Comparison of ENCODE assay signal across 18 cellular contexts in genomic region chr11:78832226-78832947, GRCh38.
A peak's percentile ranks its signal among the peaks of the same experiment; 100 is the strongest.
DNase-seq lines count a peak whose midpoint lies in the region; ATAC-seq, FAIRE-seq and TF ChIP-seq lines count a peak whose summit lies in the region.
"Had no signal": no experiment of that assay in that cellular context is flagged by ENCODE, and none has a peak within 500 bp of the region (broad histone marks: within the 10 kb centered on the region; RNA-seq: fewer than 3 reads in every experiment).

No MANE protein-coding gene starts in this region.

- TF ChIP-seq CTCF in BE2C (IDR thresholded peaks at IDR 0.05; ENCODE audit: low read depth, low read length) (peak; percentile 48), MM.1S (IDR thresholded peaks at IDR 0.05; ENCODE audit: low read length) (peak; percentile 17), K562 (IDR thresholded peaks at IDR 0.05 in 2 of 3, conservative IDR thresholded peaks at IDR 0.05 in 1 of 3; ENCODE audit: insufficient read depth in 2 of 3, low read depth in 1 of 3, low read length in 3 of 3) (peak in 2 of 3 experiments; percentile 24 to 33; a peak in 3 of 6 replicates), HepG2 (CRISPR knock-in tag; IDR thresholded peaks at IDR 0.05) (peak; percentile 21; the same call in 1 of the 2 replicates), coronary artery (IDR thresholded peaks at IDR 0.05) (no peak)

- no peak for DNase-seq in BE2C
- no peak for DNase-seq in MM.1S
- DNase-seq in K562 (ENCODE audit: extremely low read depth in 1 of 4, low spot score in 3 of 4) = peak in 1 of 4 experiments; percentile 6
- DNase-seq in HepG2 (ENCODE audit: low spot score) = no peak
- DNase-seq in coronary artery (ENCODE audit: low spot score) = no peak
- DNase-seq in central memory CD4-positive, alpha-beta T cell = no peak
- DNase-seq: activated CD4-positive, alpha-beta T cell treated with anti-CD3 and anti-CD28 coated beads for 4 hours; activated CD8-positive, alpha-beta memory T cell treated with anti-CD3 and anti-CD28 coated beads, Interleukin-2, amount 50 U/mL, for 4 hours; activated effector memory CD4-positive, alpha-beta T cell treated with anti-CD3 and anti-CD28 coated beads, Interleukin-2, amount 50 U/mL, for 16 hours; amygdala; Kasumi-1; naive thymus-derived CD8-positive, alpha-beta T cell; NCI-H1694; NCI-H446 treated with DMSO at 0.1 percent for 48 hours had no signal

- peaks cover 8% of the 10 kb centered on the region for H3K4me1 ChIP-seq in BE2C
- no peaks in the 10 kb centered on the region for H3K4me1 ChIP-seq in MM.1S (ENCODE audit: low read length)
- no peaks in the 10 kb centered on the region for H3K4me1 ChIP-seq in K562 (replicated peaks in 1 of 2; ENCODE audit: control insufficient read depth in 2 of 2, insufficient read depth in 2 of 2, low read length in 2 of 2)
- H3K4me1 ChIP-seq in HepG2 (ENCODE audit: insufficient read depth, low read length) = no peaks in the 10 kb centered on the region

- no peaks in the 10 kb centered on the region for H3K79me2 ChIP-seq in MM.1S (ENCODE audit: low read length)
- no peaks in the 10 kb centered on the region for H3K79me2 ChIP-seq in K562 (ENCODE audit: control insufficient read depth, insufficient read depth, low read length)
- H3K79me2 ChIP-seq in HepG2 (ENCODE audit: insufficient read depth, low read length) = no peaks in the 10 kb centered on the region

- H3K36me3 ChIP-seq in BE2C = peaks cover 9% of the 10 kb centered on the region
- no peaks in the 10 kb centered on the region for H3K36me3 ChIP-seq in MM.1S (replicated peaks; ENCODE audit: insufficient read depth, low read length)
- H3K36me3 ChIP-seq in K562 (ENCODE audit: control insufficient read depth, insufficient read depth, low read length) = no peaks in the 10 kb centered on the region
- no peaks in the 10 kb centered on the region for H3K36me3 ChIP-seq in HepG2 (replicated peaks in 1 of 2; ENCODE audit: control insufficient read depth in 1 of 2, insufficient read depth in 2 of 2, low read length in 2 of 2)
- H3K36me3 ChIP-seq: thoracic aorta had no signal

- H3K4me3 ChIP-seq in BE2C (ENCODE audit: low read depth, low read length) = no peak overlapping the region
- H3K4me3 ChIP-seq in MM.1S (ENCODE audit: low read length) = no peak overlapping the region
- no peak overlapping the region for H3K4me3 ChIP-seq in K562
- no peak overlapping the region for H3K4me3 ChIP-seq in HepG2 (replicated peaks in 1 of 3; ENCODE audit: insufficient read depth in 1 of 3, low read depth in 2 of 3, low read length in 3 of 3)
- H3K4me3 ChIP-seq in coronary artery = no peak overlapping the region
- H3K4me3 ChIP-seq: SK-N-MC, skin epidermis, thoracic aorta had no signal

- H3K9me3 ChIP-seq in BE2C (no peaks in the 10 kb centered on the region), MM.1S (replicated peaks; ENCODE audit: insufficient read depth, low read length) (no peaks in the 10 kb centered on the region), K562 (replicated peaks; ENCODE audit: control insufficient read depth, insufficient read depth, low read depth, low read length) (no peaks in the 10 kb centered on the region), HepG2 (ENCODE audit: low read length) (no peaks in the 10 kb centered on the region)
- H3K9me3 ChIP-seq: thoracic aorta had no signal

- H3K27ac ChIP-seq in MM.1S (ENCODE audit: low read length) (no peak overlapping the region), K562 (ENCODE audit: extremely low read depth, low read depth, low read length) (no peak overlapping the region), HepG2 (ENCODE audit: extremely low read length, insufficient read depth, low read length) (no peak overlapping the region), coronary artery (no peak overlapping the region)
- H3K27ac ChIP-seq: SK-N-MC, skin epidermis, thoracic aorta had no signal

- POLR2A ChIA-PET in K562 (lab: Yijun Ruan, JAX) = no interaction called here
- POLR2A ChIA-PET in HepG2 (lab: Yijun Ruan, JAX) = no interaction called here

- H3K9me2 ChIP-seq in MM.1S (replicated peaks; ENCODE audit: insufficient read depth, low read length) = no peaks in the 10 kb centered on the region

- H3K9ac ChIP-seq in MM.1S (ENCODE audit: low read length) (no peak overlapping the region), K562 (ENCODE audit: insufficient read depth in 1 of 2, low read depth in 2 of 2, low read length in 2 of 2) (no peak overlapping the region), HepG2 (ENCODE audit: insufficient read depth, low read depth, low read length) (no peak overlapping the region)

- H3K4me2 ChIP-seq in MM.1S (ENCODE audit: low read depth, low read length) (no peak overlapping the region), K562 (ENCODE audit: insufficient read depth, low read length) (no peak overlapping the region), HepG2 (ENCODE audit: low read depth, low read length) (no peak overlapping the region)

- no peak for FAIRE-seq in K562 (lab: Jason Lieb, UNC)
- no peak for FAIRE-seq in HepG2 (lab: Jason Lieb, UNC)

- intact Hi-C loops in K562 (cut with micrococcal nuclease) (loop anchor here (5.0 kb wide), 1 partner anchor 245 kb away; no protein-coding TSS in a partner anchor), HepG2 (cut with micrococcal nuclease; ENCODE audit: unreplicated experiment) (no loop called here)

- peak; percentile 35 to 37; a peak in 2 of 4 replicates for TF ChIP-seq RAD21 in K562 (CRISPR knock-in tag; conservative IDR thresholded peaks at IDR 0.05 in 1 of 2, IDR thresholded peaks at IDR 0.05 in 1 of 2)
- TF ChIP-seq RAD21 in HepG2 (CRISPR knock-in tag; IDR thresholded peaks at IDR 0.05) = no peak

- 0% methylated on average over 7 of the region's 7 CpGs for WGBS in K562 (ENCODE audit: insufficient coverage, low coverage, missing lambda C conversion rate)
- 11% methylated on average over 7 of the region's 7 CpGs for WGBS in HepG2 (ENCODE audit: low lambda C conversion rate)

- BruUV-seq in K562 (replicated peaks; lab: Mats Ljungman, UMichigan) (no TSS peak), HepG2 (replicated peaks; lab: Mats Ljungman, UMichigan) (no TSS peak)

- no peak overlapping the region for H2AFZ ChIP-seq in MM.1S (ENCODE audit: low read length)
- no peak overlapping the region for H2AFZ ChIP-seq in K562 (ENCODE audit: low read depth, low read length)
- H2AFZ ChIP-seq in HepG2 (ENCODE audit: low read length) = no peak overlapping the region

- no peak for ATAC-seq in K562
- ATAC-seq in HepG2 = 0 out of 3 replicates have a peak, but pooled peaks have one; percentile 36
- ATAC-seq in GM19397 (IDR thresholded peaks at IDR 0.05; ENCODE audit: unreplicated experiment) = no peak
- ATAC-seq: naive thymus-derived CD8-positive, alpha-beta T cell had no signal

- TF ChIP-seq EP300 in K562 (IDR thresholded peaks at IDR 0.05; ENCODE audit: low read length) = no peak
- no peak for TF ChIP-seq EP300 in HepG2 (IDR thresholded peaks at IDR 0.05; ENCODE audit: low read depth in 2 of 2, low read length in 2 of 2)
- TF ChIP-seq EP300 in HepG2 (CRISPR knock-in tag; IDR thresholded peaks at IDR 0.05; ENCODE audit: borderline replicate concordance) = no peak

- CTCF ChIA-PET in K562 (lab: Yijun Ruan, JAX; ENCODE audit: low intra/inter-chr PET ratio) = no interaction called here
- CTCF ChIA-PET in HepG2 (lab: Yijun Ruan, JAX; ENCODE audit: low intra/inter-chr PET ratio, low total read pairs) = no interaction called here

- no peaks in the 10 kb centered on the region for H3K9me1 ChIP-seq in K562 (ENCODE audit: control insufficient read depth, insufficient read depth, low read length)

- no peaks in the 10 kb centered on the region for H3K27me3 ChIP-seq in BE2C
- no peaks in the 10 kb centered on the region for H3K27me3 ChIP-seq in MM.1S (replicated peaks; ENCODE audit: insufficient read depth, low read length)
- peaks cover 0 to 7% of the 10 kb centered on the region in 2 experiments; a peak in 2 of 5 replicates for H3K27me3 ChIP-seq in K562 (ENCODE audit: control insufficient read depth in 2 of 2, insufficient read depth in 2 of 2, low read length in 2 of 2)
- H3K27me3 ChIP-seq in HepG2 (ENCODE audit: control insufficient read depth in 1 of 2, insufficient read depth in 2 of 2, low read length in 2 of 2) = no peaks in the 10 kb centered on the region; a peak in 1 of 5 replicates

- TF ChIP-seq POLR2A in K562 (conservative IDR thresholded peaks at IDR 0.05) (no peak), HepG2 (IDR thresholded peaks at IDR 0.05; ENCODE audit: insufficient read depth in 1 of 2, low read depth in 2 of 2, low read length in 2 of 2) (no peak)

- in situ Hi-C loops in K562 (cut with MboI) = no loop called here
- in situ Hi-C loops in HepG2 (cut with HindIII; ENCODE audit: extremely low pct_ligation_motif_present, low pct_unique_long_range_greater_than_20kb) = no loop called here

- H4K20me1 ChIP-seq in MM.1S (ENCODE audit: insufficient read depth, low read length) = no peaks in the 10 kb centered on the region
- no peaks in the 10 kb centered on the region for H4K20me1 ChIP-seq in K562 (replicated peaks; ENCODE audit: control insufficient read depth, insufficient read depth, low read length)
- no peaks in the 10 kb centered on the region for H4K20me1 ChIP-seq in HepG2 (ENCODE audit: insufficient read depth, low read length)

- H3F3A ChIP-seq in MM.1S (ENCODE audit: insufficient read depth, low read length) = no peaks in the 10 kb centered on the region

TF ChIP-seq in K562, 482 proteins besides CTCF, POLR2A, EP300 and RAD21 (continues in another document):
- no peak for TF ChIP-seq POLR2AphosphoS2 (IDR thresholded peaks at IDR 0.05; ENCODE audit: low read length)
- TF ChIP-seq NFXL1 (CRISPR knock-in tag; IDR thresholded peaks at IDR 0.05) = no peak

TF ChIP-seq in HepG2, 621 proteins besides CTCF, POLR2A, EP300 and RAD21:
- TF ChIP-seq STAG1 (CRISPR knock-in tag; IDR thresholded peaks at IDR 0.05) = peak; percentile 44
- TF ChIP-seq, protein P1, sequence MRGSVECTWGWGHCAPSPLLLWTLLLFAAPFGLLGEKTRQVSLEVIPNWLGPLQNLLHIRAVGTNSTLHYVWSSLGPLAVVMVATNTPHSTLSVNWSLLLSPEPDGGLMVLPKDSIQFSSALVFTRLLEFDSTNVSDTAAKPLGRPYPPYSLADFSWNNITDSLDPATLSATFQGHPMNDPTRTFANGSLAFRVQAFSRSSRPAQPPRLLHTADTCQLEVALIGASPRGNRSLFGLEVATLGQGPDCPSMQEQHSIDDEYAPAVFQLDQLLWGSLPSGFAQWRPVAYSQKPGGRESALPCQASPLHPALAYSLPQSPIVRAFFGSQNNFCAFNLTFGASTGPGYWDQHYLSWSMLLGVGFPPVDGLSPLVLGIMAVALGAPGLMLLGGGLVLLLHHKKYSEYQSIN (CRISPR knock-in tag; IDR thresholded peaks at IDR 0.05; ENCODE audit: borderline replicate concordance) = no peak
